In genomic region chr18:23194150-23194968, GRCh38 we compare ENCODE assay signal across 13 cellular contexts. TPM values are rescaled to one million over a fixed set of nuclear protein-coding genes. Genes with fewer than 3 reads are reported as not detected.
DNase-seq lines count a peak whose midpoint lies in the region; ATAC-seq and TF ChIP-seq lines count a peak whose summit lies in the region.
"Had no signal": no experiment of that assay in that cellular context is flagged by ENCODE, and none has a peak within 500 bp of the region (broad histone marks: within the 10 kb centered on the region; RNA-seq: fewer than 3 reads in every experiment).

No MANE protein-coding gene starts in this region.

- peak overlapping the region; percentile 21; the same call in 1 of the 2 replicates for H3K4me3 ChIP-seq in ACC112 (ENCODE audit: low read depth, low read length)
- H3K4me3 ChIP-seq in esophagus squamous epithelium: no peak overlapping the region
- H3K4me3 ChIP-seq in muscle layer of duodenum (ENCODE audit: low read depth in 1 of 2, low read length in 2 of 2): no peak overlapping the region
- no peak overlapping the region for H3K4me3 ChIP-seq in thyroid gland (replicated peaks in 1 of 3)
- no peak overlapping the region for H3K4me3 ChIP-seq in aorta (ENCODE audit: low read length in 2 of 2)

- no peak for TF ChIP-seq CTCF in esophagus squamous epithelium (IDR thresholded peaks at IDR 0.05)
- TF ChIP-seq CTCF in thyroid gland (IDR thresholded peaks at IDR 0.05): no peak

- 44 to 49% methylated on average over 12 to 14 of the region's 14 CpGs for WGBS in esophagus squamous epithelium, 2 donors
- 73 to 78% methylated on average over 14 of the region's 14 CpGs for WGBS in thyroid gland, 2 donors
- 87 to 90% methylated on average over 14 of the region's 14 CpGs for WGBS in aorta, 2 donors

- DNase-seq in NCI-H69 (lab: John Stamatoyannopoulos, UW) (peak; percentile 39), esophagus squamous epithelium (lab: John Stamatoyannopoulos, UW) (no peak), DMS79 treated with DMSO at 0.1 percent for 48 hours (lab: John Stamatoyannopoulos, UW) (no peak), thyroid gland (no peak), substantia nigra (lab: John Stamatoyannopoulos, UW) (no peak), aorta (no peak)
- DNase-seq: activated gamma-delta T cell treated with Interleukin-2 at 50 U/mL for 16 hours; DND-41; natural killer cell; NCI-H1694; stimulated activated naive CD4-positive, alpha-beta T cell had no signal

- peak overlapping the region; percentile 7 for H2AFZ ChIP-seq in ACC112 (ENCODE audit: low read length, unreplicated experiment)

- H3K79me2 ChIP-seq in ACC112 (ENCODE audit: control insufficient read depth, insufficient read depth, low read length, unreplicated experiment): no peaks in the 10 kb centered on the region

- intact Hi-C loops in esophagus squamous epithelium (cut with DNase I): no loop called here
- intact Hi-C loops in thyroid gland (cut with DNase I): no loop called here
- intact Hi-C loops in aorta (cut with DNase I): no loop called here

- H3K36me3 ChIP-seq in ACC112 (ENCODE audit: insufficient read depth, low read length) (peaks cover 4% of the 10 kb centered on the region; the same call in 1 of the 2 replicates), esophagus squamous epithelium (peaks cover 0 to 26% (median 0%) of the 10 kb centered on the region in 3 donors), muscle layer of duodenum (ENCODE audit: control insufficient read depth in 1 of 2, insufficient read depth in 2 of 2, low read length in 2 of 2) (peaks cover 4% of the 10 kb centered on the region in 2 donors), thyroid gland (peaks cover 0 to 12% of the 10 kb centered on the region in 2 donors), aorta (ENCODE audit: control insufficient read depth in 1 of 2, insufficient read depth in 2 of 2, low read length in 1 of 2) (peaks cover 0 to 2% of the 10 kb centered on the region in 2 donors)

- no peak for ATAC-seq in aorta (ENCODE audit: low FRiP score)
- ATAC-seq: natural killer cell had no signal

- H3K9me3 ChIP-seq in esophagus squamous epithelium: no peaks in the 10 kb centered on the region
- H3K9me3 ChIP-seq in muscle layer of duodenum (ENCODE audit: control insufficient read depth in 1 of 2, low read length in 2 of 2): no peaks in the 10 kb centered on the region
- H3K9me3 ChIP-seq in thyroid gland: no peaks in the 10 kb centered on the region
- no peaks in the 10 kb centered on the region for H3K9me3 ChIP-seq in aorta (ENCODE audit: control insufficient read depth, low read length)

- TF ChIP-seq POLR2A in esophagus squamous epithelium (IDR thresholded peaks at IDR 0.05) (no peak), thyroid gland (IDR thresholded peaks at IDR 0.05) (no peak)

- H3K27ac ChIP-seq in ACC112 (ENCODE audit: low read depth, low read length) (no peak overlapping the region), esophagus squamous epithelium (peak overlapping the region; percentile 12 to 57 (median 33)), muscle layer of duodenum (ENCODE audit: low read length) (peak overlapping the region; percentile 12), thyroid gland (peak overlapping the region in 1 of 3 donors; percentile 23), substantia nigra (ENCODE audit: low read depth, low read length, poor library complexity, severe bottlenecking) (no peak overlapping the region), aorta (ENCODE audit: low read depth in 1 of 2, low read length in 2 of 2) (no peak overlapping the region)

- H3K27me3 ChIP-seq in ACC112 (ENCODE audit: insufficient read depth, low read length): no peaks in the 10 kb centered on the region
- no peaks in the 10 kb centered on the region for H3K27me3 ChIP-seq in esophagus squamous epithelium
- no peaks in the 10 kb centered on the region for H3K27me3 ChIP-seq in muscle layer of duodenum (ENCODE audit: low read depth, low read length)
- H3K27me3 ChIP-seq in thyroid gland: no peaks in the 10 kb centered on the region
- no peaks in the 10 kb centered on the region for H3K27me3 ChIP-seq in aorta (ENCODE audit: control insufficient read depth in 1 of 2, insufficient read depth in 2 of 2, low read length in 1 of 2)

- peaks cover 24% of the 10 kb centered on the region for H3K4me1 ChIP-seq in ACC112 (ENCODE audit: control insufficient read depth, insufficient read depth, low read length, unreplicated experiment)
- peaks cover 7 to 29% (median 7%) of the 10 kb centered on the region in 3 donors for H3K4me1 ChIP-seq in esophagus squamous epithelium
- H3K4me1 ChIP-seq in muscle layer of duodenum (ENCODE audit: control insufficient read depth in 1 of 2, insufficient read depth in 2 of 2, low read length in 2 of 2): peaks cover 0 to 10% of the 10 kb centered on the region in 2 donors
- peaks cover 20 to 33% of the 10 kb centered on the region in 2 donors for H3K4me1 ChIP-seq in thyroid gland
- H3K4me1 ChIP-seq in aorta (ENCODE audit: control insufficient read depth in 1 of 2, insufficient read depth in 2 of 2, low read length in 2 of 2): no peaks in the 10 kb centered on the region

RNA-seq across cellular contexts. Expression of gene CABLES1, which starts 59.1 kb away (rescaled TPM):
- 1 to 10 TPM; 4.4 to 9.9 (median 8.5) TPM for total RNA-seq in esophagus squamous epithelium
- total RNA-seq in thyroid gland: 10 to 100 TPM; 28.1 to 43.8 (median 37.6) TPM
- total RNA-seq in aorta: 10 to 100 TPM in 1 of 2 donors, 1 to 10 TPM in 1; 9.9 to 25.7 TPM
- polyA plus RNA-seq in aorta: 10 to 100 TPM; 10.4 to 12.4 TPM

Comparison
In these comparisons a context has a peak if more than half of its experiments do, and no peak if none do; other contexts are left out.
1. H3K27ac ChIP-seq: peak in esophagus squamous epithelium (4 of 4) and muscle layer of duodenum (single experiment); none in ACC112 (single experiment), substantia nigra (single experiment) and aorta (0 of 2).